ENCODE assay signal across 8 cellular contexts in genomic region chr3:46442591-46443530, GRCh38. TPM values are rescaled to one million over a fixed set of nuclear protein-coding genes. Genes with fewer than 3 reads are reported as not detected.
A peak's percentile ranks its signal among the peaks of the same experiment; 100 is the strongest.
DNase-seq lines count a peak whose midpoint lies in the region; ATAC-seq and TF ChIP-seq lines count a peak whose summit lies in the region.

No MANE protein-coding gene starts in this region.

- DNase-seq in SKM-1 (lab: John Stamatoyannopoulos, UW; ENCODE audit: unreplicated experiment) = peak; percentile 40
- DNase-seq in SKM-1 treated with dmso at 0.1 percent for 144 hours (lab: John Stamatoyannopoulos, UW; ENCODE audit: unreplicated experiment) = no peak
- peak; percentile 69 for DNase-seq in NCI-H82 (lab: John Stamatoyannopoulos, UW)
- DNase-seq in dedifferentiated amniotic fluid mesenchymal stem cell (ENCODE audit: extremely low spot score) = peak; percentile 18
- no peak for DNase-seq in osteocyte (ENCODE audit: extremely low spot score, unreplicated experiment)
- DNase-seq in activated CD4-positive, alpha-beta memory T cell treated with anti-CD3 and anti-CD28 coated beads, Interleukin-2, amount 10 ng/mL, durations not matched to agents 7 days and 5 days = no peak
- DNase-seq in NCI-H2107 (lab: John Stamatoyannopoulos, UW) = no peak

- POLR2A ChIA-PET in activated CD4-positive, alpha-beta memory T cell treated with anti-CD3 and anti-CD28 coated beads, Interleukin-2, amount 10 ng/mL, durations not matched to agents 7 days and 5 days (lab: Charles Lee) = interaction anchor here (0.6 to 1.9 kb wide), 2 partner anchors 11 to 350 kb away, joined by 3 to 5 read pairs; no protein-coding TSS in a partner anchor

- no peak for ATAC-seq in HG02759 (IDR thresholded peaks at IDR 0.05; ENCODE audit: unreplicated experiment)

- H3K27me3 Mint-ChIP-seq in osteocyte (ENCODE audit: unreplicated experiment) = peaks cover 27% of the 10 kb centered on the region
- H3K27me3 Mint-ChIP-seq in activated CD4-positive, alpha-beta memory T cell treated with anti-CD3 and anti-CD28 coated beads, Interleukin-2, amount 10 ng/mL, durations not matched to agents 7 days and 5 days = peaks cover 4% of the 10 kb centered on the region

- no peaks in the 10 kb centered on the region for H3K36me3 Mint-ChIP-seq in osteocyte (ENCODE audit: unreplicated experiment)
- H3K36me3 Mint-ChIP-seq in activated CD4-positive, alpha-beta memory T cell treated with anti-CD3 and anti-CD28 coated beads, Interleukin-2, amount 10 ng/mL, durations not matched to agents 7 days and 5 days (ENCODE audit: low read depth) = no peaks in the 10 kb centered on the region

- H3K4me3 Mint-ChIP-seq in osteocyte (ENCODE audit: unreplicated experiment) = no peak overlapping the region
- H3K4me3 Mint-ChIP-seq in activated CD4-positive, alpha-beta memory T cell treated with anti-CD3 and anti-CD28 coated beads, Interleukin-2, amount 10 ng/mL, durations not matched to agents 7 days and 5 days = no peak overlapping the region

- TF ChIP-seq CTCF in osteocyte (IDR thresholded peaks at IDR 0.05) = peak; percentile 64

- H3K4me1 Mint-ChIP-seq in osteocyte (ENCODE audit: unreplicated experiment) = peaks cover 6% of the 10 kb centered on the region
- peaks cover 32% of the 10 kb centered on the region for H3K4me1 Mint-ChIP-seq in activated CD4-positive, alpha-beta memory T cell treated with anti-CD3 and anti-CD28 coated beads, Interleukin-2, amount 10 ng/mL, durations not matched to agents 7 days and 5 days

- H3K27ac Mint-ChIP-seq in osteocyte (ENCODE audit: unreplicated experiment) = no peak overlapping the region
- no peak overlapping the region for H3K27ac Mint-ChIP-seq in activated CD4-positive, alpha-beta memory T cell treated with anti-CD3 and anti-CD28 coated beads, Interleukin-2, amount 10 ng/mL, durations not matched to agents 7 days and 5 days

- no peaks in the 10 kb centered on the region for H3K9me3 Mint-ChIP-seq in osteocyte (ENCODE audit: unreplicated experiment)
- H3K9me3 Mint-ChIP-seq in activated CD4-positive, alpha-beta memory T cell treated with anti-CD3 and anti-CD28 coated beads, Interleukin-2, amount 10 ng/mL, durations not matched to agents 7 days and 5 days = no peaks in the 10 kb centered on the region

- CTCF ChIA-PET in activated CD4-positive, alpha-beta memory T cell treated with anti-CD3 and anti-CD28 coated beads, Interleukin-2, amount 10 ng/mL, durations not matched to agents 7 days and 5 days (lab: Charles Lee) = interaction anchor here (0.6 to 1.6 kb wide), 10 partner anchors 8 to 187 kb away, joined by 3 to 10 read pairs (median 3); no protein-coding TSS in a partner anchor

RNA-seq across cellular contexts. Expression of gene LTF, which starts 21.8 kb away (rescaled TPM):
- not detected in 2 replicates for total RNA-seq in osteocyte
- total RNA-seq in activated CD4-positive, alpha-beta memory T cell treated with anti-CD3 and anti-CD28 coated beads, Interleukin-2, amount 10 ng/mL, durations not matched to agents 7 days and 5 days = not detected

RNA-seq across cellular contexts. Expression of gene CCRL2, which starts 35.8 kb away (rescaled TPM):
- total RNA-seq in osteocyte = not detected in 2 replicates
- 1 to 10 TPM; 5.4 to 6.2 TPM for total RNA-seq in activated CD4-positive, alpha-beta memory T cell treated with anti-CD3 and anti-CD28 coated beads, Interleukin-2, amount 10 ng/mL, durations not matched to agents 7 days and 5 days

RNA-seq across cellular contexts. Expression of gene RTP3, which starts 54.9 kb away (rescaled TPM):
- not detected in 2 replicates for total RNA-seq in osteocyte
- not detected for total RNA-seq in activated CD4-positive, alpha-beta memory T cell treated with anti-CD3 and anti-CD28 coated beads, Interleukin-2, amount 10 ng/mL, durations not matched to agents 7 days and 5 days

Comparison
In these comparisons a context has a peak if more than half of its experiments do, and no peak if none do; other contexts are left out.
1. DNase-seq: peak in SKM-1 (single experiment), NCI-H82 (single experiment) and dedifferentiated amniotic fluid mesenchymal stem cell (single experiment); none in SKM-1 treated with dmso at 0.1 percent for 144 hours (single experiment), osteocyte (single experiment), activated CD4-positive, alpha-beta memory T cell treated with anti-CD3 and anti-CD28 coated beads, Interleukin-2, amount 10 ng/mL, durations not matched to agents 7 days and 5 days (single experiment) and NCI-H2107 (single experiment).